Comparison of ENCODE assay signal across 38 cellular contexts in the genomic region with DNA sequence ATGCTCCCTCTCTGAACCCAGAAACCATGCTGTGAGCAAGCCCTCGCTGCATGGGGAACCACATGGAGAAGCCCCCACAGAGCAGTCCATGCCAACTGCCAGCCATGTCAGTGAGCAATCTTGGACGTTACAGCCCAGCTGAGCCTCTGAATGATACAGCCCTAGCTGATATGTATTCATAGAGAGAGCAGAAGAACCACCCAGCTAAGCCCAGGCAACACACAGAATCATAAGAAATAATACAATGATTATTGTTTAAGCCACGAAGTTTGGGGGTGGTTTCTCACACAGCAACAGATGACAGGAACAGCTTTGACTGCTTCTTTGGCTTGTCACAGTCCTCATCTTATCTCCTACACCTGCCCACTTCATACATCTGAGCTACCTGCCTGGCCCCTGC. TPM values are rescaled to one million over a fixed set of nuclear protein-coding genes. Genes with fewer than 3 reads are reported as not detected.
DNase-seq lines count a peak whose midpoint lies in the region; ATAC-seq, FAIRE-seq and TF ChIP-seq lines count a peak whose summit lies in the region.
"Had no signal": no experiment of that assay in that cellular context is flagged by ENCODE, and none has a peak within 500 bp of the region (broad histone marks: within the 10 kb centered on the region; RNA-seq: fewer than 3 reads in every experiment).

No MANE protein-coding gene starts in this region.

- H3K9ac ChIP-seq in HepG2 (ENCODE audit: insufficient read depth, low read depth, low read length), result no peak overlapping the region
- no peak overlapping the region for H3K9ac ChIP-seq in trophoblast cell (ENCODE audit: low read length)
- H3K9ac ChIP-seq: BLaER1; BLaER1 treated with 17β-estradiol and CSF1 and Interleukin-3, amounts not matched to agents 10 nM and 100 nM had no signal

- H3K9me3 Mint-ChIP-seq in GM23338, result peaks cover 17% of the 10 kb centered on the region
- H3K9me3 Mint-ChIP-seq in activated CD4-positive, alpha-beta T cell treated with anti-CD3 and anti-CD28 coated beads, Interleukin-2, amount 10 ng/mL, durations not matched to agents 7 days and 5 days, result peaks cover 28% of the 10 kb centered on the region

- WGBS in HepG2 (ENCODE audit: low lambda C conversion rate), result 15% methylated on average over 3 of the region's 3 CpGs
- 50% methylated on average over 2 of the region's 3 CpGs for WGBS in right lobe of liver (ENCODE audit: insufficient coverage, low coverage, low lambda C conversion rate, missing lambda C conversion rate)
- no CpG with 5 or more reads among the region's 3 CpGs for WGBS in trophoblast cell (ENCODE audit: extremely low coverage, insufficient coverage, insufficient read length)
- WGBS in heart left ventricle, 4 donors, result 60 to 76% (median 71%) methylated on average over 3 of the region's 3 CpGs
- 91 to 92% methylated on average over 3 of the region's 3 CpGs for WGBS in aorta, 2 donors

- peaks cover 5% of the 10 kb centered on the region; the same call in 2 of the 3 replicates for H3K4me1 Mint-ChIP-seq in GM23338
- H3K4me1 Mint-ChIP-seq in activated CD4-positive, alpha-beta T cell treated with anti-CD3 and anti-CD28 coated beads, Interleukin-2, amount 10 ng/mL, durations not matched to agents 7 days and 5 days, result peaks cover 3% of the 10 kb centered on the region
- H3K4me1 Mint-ChIP-seq: CD14-positive monocyte had no signal

- H3K9me2 ChIP-seq in GM23338 (ENCODE audit: insufficient read depth), result no peaks in the 10 kb centered on the region

- H3K14ac ChIP-seq in trophoblast cell (ENCODE audit: low read length), result no peak overlapping the region

- no peaks in the 10 kb centered on the region for H4K20me1 ChIP-seq in HepG2 (ENCODE audit: insufficient read depth, low read length)
- no peaks in the 10 kb centered on the region for H4K20me1 ChIP-seq in GM23338 (replicated peaks; ENCODE audit: insufficient read depth)
- H4K20me1 ChIP-seq: BLaER1; BLaER1 treated with 17β-estradiol and CSF1 and Interleukin-3, amounts not matched to agents 10 nM and 100 nM had no signal

- no TSS peak for BruUV-seq in HepG2 (replicated peaks; lab: Mats Ljungman, UMichigan)

- no peaks in the 10 kb centered on the region for H3K79me1 ChIP-seq in trophoblast cell (ENCODE audit: low read length)

- H3K79me2 ChIP-seq in HepG2 (ENCODE audit: insufficient read depth, low read length) (no peaks in the 10 kb centered on the region), GM23338 (replicated peaks; ENCODE audit: insufficient read depth) (no peaks in the 10 kb centered on the region), trophoblast cell (ENCODE audit: control insufficient read depth, insufficient read depth, low read length, poor library complexity) (no peaks in the 10 kb centered on the region)

- H3K27me3 Mint-ChIP-seq in GM23338 (ENCODE audit: insufficient read depth, low read depth, poor library complexity), result peaks cover 6% of the 10 kb centered on the region
- H3K27me3 Mint-ChIP-seq in activated CD4-positive, alpha-beta T cell treated with anti-CD3 and anti-CD28 coated beads, Interleukin-2, amount 10 ng/mL, durations not matched to agents 7 days and 5 days, result no peaks in the 10 kb centered on the region
- H3K27me3 Mint-ChIP-seq: CD4-positive, alpha-beta T cell; CD4-positive, CD25-positive, alpha-beta regulatory T cell had no signal

- no peak overlapping the region for H4K12ac ChIP-seq in trophoblast cell (ENCODE audit: low read depth, low read length)

- H2AFZ ChIP-seq in HepG2 (ENCODE audit: low read length) (no peak overlapping the region), GM23338 (no peak overlapping the region), trophoblast cell (ENCODE audit: insufficient read depth, low read length, poor library complexity) (no peak overlapping the region)

- H3K27me3 ChIP-seq in HepG2 (ENCODE audit: control insufficient read depth in 1 of 2, insufficient read depth in 2 of 2, low read length in 2 of 2), result peaks cover 0 to 8% of the 10 kb centered on the region in 2 experiments; a peak in 2 of 5 replicates
- no peaks in the 10 kb centered on the region for H3K27me3 ChIP-seq in right lobe of liver
- H3K27me3 ChIP-seq in GM23338 (ENCODE audit: insufficient read depth), result no peaks in the 10 kb centered on the region
- no peaks in the 10 kb centered on the region for H3K27me3 ChIP-seq in trophoblast cell (ENCODE audit: insufficient read depth, low read length)
- H3K27me3 ChIP-seq in heart left ventricle, result no peaks in the 10 kb centered on the region
- H3K27me3 ChIP-seq in aorta (ENCODE audit: control insufficient read depth in 1 of 2, insufficient read depth in 2 of 2, low read length in 1 of 2), result no peaks in the 10 kb centered on the region
- H3K27me3 ChIP-seq: BE2C, BLaER1 had no signal

- H3K4me3 ChIP-seq in HepG2 (replicated peaks in 1 of 3; ENCODE audit: insufficient read depth in 1 of 3, low read depth in 2 of 3, low read length in 3 of 3) (no peak overlapping the region), right lobe of liver (no peak overlapping the region), GM23338 (no peak overlapping the region), trophoblast cell (ENCODE audit: low read depth, low read length) (peak overlapping the region; percentile 36), heart left ventricle (no peak overlapping the region), aorta (ENCODE audit: low read length in 2 of 2) (no peak overlapping the region)
- H3K4me3 ChIP-seq: A549; BLaER1; BLaER1 treated with 17β-estradiol and CSF1 and Interleukin-3, amounts not matched to agents 10 nM and 100 nM had no signal

- H3F3A ChIP-seq in GM23338 (replicated peaks; ENCODE audit: low read depth), result no peaks in the 10 kb centered on the region

- no peak overlapping the region for H3K4ac ChIP-seq in trophoblast cell (ENCODE audit: low read depth, low read length)

- no peak overlapping the region for H4K91ac ChIP-seq in trophoblast cell (ENCODE audit: low read depth, low read length)

- peaks cover 10% of the 10 kb centered on the region for H3K4me1 ChIP-seq in HepG2 (ENCODE audit: insufficient read depth, low read length)
- no peaks in the 10 kb centered on the region for H3K4me1 ChIP-seq in right lobe of liver
- H3K4me1 ChIP-seq in GM23338 (ENCODE audit: insufficient read depth), result no peaks in the 10 kb centered on the region
- no peaks in the 10 kb centered on the region for H3K4me1 ChIP-seq in trophoblast cell (ENCODE audit: control insufficient read depth in 1 of 2, insufficient read depth in 2 of 2, low read length in 2 of 2)
- no peaks in the 10 kb centered on the region for H3K4me1 ChIP-seq in heart left ventricle
- H3K4me1 ChIP-seq in aorta (ENCODE audit: control insufficient read depth in 1 of 2, insufficient read depth in 2 of 2, low read length in 2 of 2), result no peaks in the 10 kb centered on the region
- H3K4me1 ChIP-seq: A549, BE2C, Caco-2 had no signal

- H3K36me3 ChIP-seq in HepG2 (replicated peaks in 1 of 2; ENCODE audit: control insufficient read depth in 1 of 2, insufficient read depth in 2 of 2, low read length in 2 of 2) (no peaks in the 10 kb centered on the region), right lobe of liver (no peaks in the 10 kb centered on the region), GM23338 (ENCODE audit: insufficient read depth) (0 out of 2 replicates have a peak, but pooled peaks cover 3% of the 10 kb centered on the region), trophoblast cell (ENCODE audit: control insufficient read depth in 1 of 2, insufficient read depth in 2 of 2, low read length in 2 of 2) (no peaks in the 10 kb centered on the region), heart left ventricle (no peaks in the 10 kb centered on the region), aorta (ENCODE audit: control insufficient read depth in 1 of 2, insufficient read depth in 2 of 2, low read length in 1 of 2) (no peaks in the 10 kb centered on the region)
- H3K36me3 ChIP-seq: BE2C, BLaER1 had no signal

- FAIRE-seq in HepG2 (lab: Jason Lieb, UNC), result no peak
- peak; percentile 17 for FAIRE-seq in urothelium cell line (lab: Jason Lieb, UNC)
- FAIRE-seq: A204.1, A549, D721Med had no signal

- peaks cover 12% of the 10 kb centered on the region; the same call in 1 of the 2 replicates for H3K9me3 ChIP-seq in HepG2 (ENCODE audit: low read length)
- H3K9me3 ChIP-seq in right lobe of liver, result no peaks in the 10 kb centered on the region
- H3K9me3 ChIP-seq in trophoblast cell (ENCODE audit: insufficient read depth, low read depth, low read length), result peaks cover 2% of the 10 kb centered on the region
- H3K9me3 ChIP-seq in heart left ventricle, result peaks cover 0 to 25% (median under 1%) of the 10 kb centered on the region in 12 donors
- H3K9me3 ChIP-seq in aorta (ENCODE audit: control insufficient read depth, low read length), result peaks cover 5% of the 10 kb centered on the region
- H3K9me3 ChIP-seq: BE2C had no signal

- no peak for TF ChIP-seq POLR2A in HepG2 (IDR thresholded peaks at IDR 0.05; ENCODE audit: insufficient read depth in 1 of 2, low read depth in 2 of 2, low read length in 2 of 2)
- TF ChIP-seq POLR2A in right lobe of liver (IDR thresholded peaks at IDR 0.05), result no peak
- TF ChIP-seq POLR2A in heart left ventricle (IDR thresholded peaks at IDR 0.05), result no peak

- H2AK5ac ChIP-seq in trophoblast cell (ENCODE audit: low read length), result no peak overlapping the region

- H3K27ac Mint-ChIP-seq in GM23338, result no peak overlapping the region
- no peak overlapping the region for H3K27ac Mint-ChIP-seq in activated CD4-positive, alpha-beta T cell treated with anti-CD3 and anti-CD28 coated beads, Interleukin-2, amount 10 ng/mL, durations not matched to agents 7 days and 5 days
- H3K27ac Mint-ChIP-seq: B cell; CD14-positive monocyte; CD4-positive, alpha-beta memory T cell; CD4-positive, alpha-beta T cell; CD4-positive, CD25-positive, alpha-beta regulatory T cell; CD8-positive, alpha-beta T cell had no signal

- intact Hi-C loops in HepG2 (cut with micrococcal nuclease; ENCODE audit: unreplicated experiment) (no loop called here), right lobe of liver (cut with DNase I) (no loop called here), heart left ventricle (cut with DNase I) (no loop called here), aorta (cut with DNase I) (no loop called here)

- H4K8ac ChIP-seq in trophoblast cell (ENCODE audit: low read depth, low read length), result no peak overlapping the region

- H2BK5ac ChIP-seq in trophoblast cell (ENCODE audit: low read depth, low read length, poor library complexity), result no peak overlapping the region

- ATAC-seq in HepG2 (no peak), right lobe of liver (no peak), GM23338 (no peak), heart left ventricle (no peak), aorta (ENCODE audit: low FRiP score) (no peak)
- ATAC-seq: A549; CD8-positive, alpha-beta T cell had no signal

- H3K18ac ChIP-seq in trophoblast cell (ENCODE audit: low read length), result no peak overlapping the region

- POLR2A ChIA-PET in HepG2 (lab: Yijun Ruan, JAX), result no interaction called here
- POLR2A ChIA-PET in activated CD4-positive, alpha-beta T cell treated with anti-CD3 and anti-CD28 coated beads, Interleukin-2, amount 10 ng/mL, durations not matched to agents 7 days and 5 days (lab: Charles Lee), result no interaction called here

- no peak for TF ChIP-seq EP300 in HepG2 (IDR thresholded peaks at IDR 0.05; ENCODE audit: low read depth in 2 of 2, low read length in 2 of 2)
- TF ChIP-seq EP300 in HepG2 (CRISPR knock-in tag; IDR thresholded peaks at IDR 0.05; ENCODE audit: borderline replicate concordance), result no peak

- no peak for TF ChIP-seq RAD21 in HepG2 (CRISPR knock-in tag; IDR thresholded peaks at IDR 0.05)

- H3K36me3 Mint-ChIP-seq in GM23338 (ENCODE audit: low read depth), result no peaks in the 10 kb centered on the region; the same call in 2 of the 3 replicates
- peaks cover 15% of the 10 kb centered on the region for H3K36me3 Mint-ChIP-seq in activated CD4-positive, alpha-beta T cell treated with anti-CD3 and anti-CD28 coated beads, Interleukin-2, amount 10 ng/mL, durations not matched to agents 7 days and 5 days (ENCODE audit: low read depth)
- H3K36me3 Mint-ChIP-seq: CD14-positive monocyte had no signal

- H3K4me3 Mint-ChIP-seq in GM23338, result no peak overlapping the region
- H3K4me3 Mint-ChIP-seq in activated CD4-positive, alpha-beta T cell treated with anti-CD3 and anti-CD28 coated beads, Interleukin-2, amount 10 ng/mL, durations not matched to agents 7 days and 5 days, result no peak overlapping the region
- H3K4me3 Mint-ChIP-seq: B cell; CD14-positive monocyte; CD4-positive, alpha-beta memory T cell; CD4-positive, alpha-beta T cell; CD4-positive, CD25-positive, alpha-beta regulatory T cell; CD8-positive, alpha-beta memory T cell; CD8-positive, alpha-beta T cell had no signal

- in situ Hi-C loops in HepG2 (cut with HindIII; ENCODE audit: extremely low pct_ligation_motif_present, low pct_unique_long_range_greater_than_20kb), result no loop called here

- H3K23ac ChIP-seq in trophoblast cell (ENCODE audit: low read length), result no peak overlapping the region

- H2BK12ac ChIP-seq in trophoblast cell (ENCODE audit: low read length), result no peak overlapping the region

- H3K27ac ChIP-seq in HepG2 (ENCODE audit: extremely low read length, insufficient read depth, low read length) (no peak overlapping the region), right lobe of liver (no peak overlapping the region), GM23338 (ENCODE audit: low read depth) (no peak overlapping the region), trophoblast cell (ENCODE audit: low read depth, low read length) (no peak overlapping the region), heart left ventricle (no peak overlapping the region), aorta (ENCODE audit: low read depth in 1 of 2, low read length in 2 of 2) (no peak overlapping the region)
- H3K27ac ChIP-seq: 22Rv1; A549; BLaER1; BLaER1 treated with 17β-estradiol and CSF1 and Interleukin-3, amounts not matched to agents 10 nM and 100 nM; C4-2B had no signal

- no peak for DNase-seq in HepG2 (ENCODE audit: low spot score)
- DNase-seq in right lobe of liver, result no peak
- DNase-seq in GM23338 (ENCODE audit: low spot score), result no peak
- DNase-seq in trophoblast cell, result no peak
- DNase-seq in urothelium cell line (ENCODE audit: low spot score), result no peak
- DNase-seq in heart left ventricle, result no peak
- DNase-seq in activated CD4-positive, alpha-beta T cell treated with anti-CD3 and anti-CD28 coated beads, Interleukin-2, amount 10 ng/mL, durations not matched to agents 7 days and 5 days, result no peak
- no peak for DNase-seq in aorta
- DNase-seq: 8988T; ACHN; AML-193; BE2C; C1 segment of cervical spinal cord; Caco-2; Calu3; CD4-positive, alpha-beta memory T cell; CD4-positive, alpha-beta T cell; CD4-positive, CD25-positive, alpha-beta regulatory T cell; CD8-positive, alpha-beta memory T cell; CD8-positive, alpha-beta T cell; COR-L47; DMS 273 treated with DMSO at 0.1 percent for 48 hours; DMS153; DMS53; DMS79; DMS79 treated with DMSO at 0.1 percent for 48 hours; DND-41; EL had no signal

- H2BK120ac ChIP-seq in trophoblast cell (ENCODE audit: insufficient read depth, low read length, poor library complexity), result no peak overlapping the region

- no peak for TF ChIP-seq CTCF in HepG2 (CRISPR knock-in tag; IDR thresholded peaks at IDR 0.05)
- TF ChIP-seq CTCF in right lobe of liver (IDR thresholded peaks at IDR 0.05), result no peak
- TF ChIP-seq CTCF in GM23338 (conservative IDR thresholded peaks at IDR 0.05; ENCODE audit: low read depth in 2 of 2), result no peak
- TF ChIP-seq CTCF in heart left ventricle (IDR thresholded peaks at IDR 0.05), result no peak

- no peak overlapping the region for H3K4me2 ChIP-seq in HepG2 (ENCODE audit: low read depth, low read length)
- H3K4me2 ChIP-seq in GM23338, result no peak overlapping the region
- H3K4me2 ChIP-seq in trophoblast cell (ENCODE audit: low read length), result no peak overlapping the region
- H3K4me2 ChIP-seq: A549; BLaER1; BLaER1 treated with 17β-estradiol and CSF1 and Interleukin-3, amounts not matched to agents 10 nM and 100 nM had no signal

- CTCF ChIA-PET in HepG2 (lab: Yijun Ruan, JAX; ENCODE audit: low intra/inter-chr PET ratio, low total read pairs), result no interaction called here
- CTCF ChIA-PET in activated CD4-positive, alpha-beta T cell treated with anti-CD3 and anti-CD28 coated beads, Interleukin-2, amount 10 ng/mL, durations not matched to agents 7 days and 5 days (lab: Charles Lee), result interaction anchor here (0.7 to 2.2 kb wide), 4 partner anchors 10 to 350 kb away, joined by 3 to 8 read pairs (median 4); no protein-coding TSS in a partner anchor

RNA-seq across cellular contexts. Expression of a gene that starts 32.5 kb away (rescaled TPM):
- total RNA-seq in HepG2 (2016; rRNA removed; fragmentation: Illumina TruSeq; extraction: Trizol), result not detected in 2 replicates
- total RNA-seq in HepG2 (2016; cell fraction: cytosol; rRNA removed; fragmentation: Illumina TruSeq; extraction: Trizol; ENCODE audit: low read depth), result not detected in 2 replicates
- not detected in 2 replicates for total RNA-seq in HepG2 (2016; cell fraction: insoluble cytoplasmic fraction; rRNA removed; fragmentation: Illumina TruSeq; extraction: Trizol)
- not detected in 2 replicates for total RNA-seq in HepG2 (2016; cell fraction: membrane; rRNA removed; fragmentation: Illumina TruSeq; extraction: Trizol)
- not detected in 2 replicates for total RNA-seq in HepG2 (2016; cell fraction: nucleus; rRNA removed; fragmentation: Illumina TruSeq; extraction: Trizol)
- 0.04 and 0.05 TPM in 2 replicates for polyA plus RNA-seq in HepG2 (2011; rRNA removed)
- polyA plus RNA-seq in HepG2 (2011; cell fraction: cytosol; rRNA removed), result 0.05 and 0.07 TPM in 2 replicates
- 0.12 and 0.40 TPM in 2 replicates for polyA plus RNA-seq in HepG2 (2011; cell fraction: nucleus; rRNA removed)
- polyA plus RNA-seq in HepG2 (2012), result 0.13 and 0.21 TPM in 2 replicates
- not detected in 2 replicates for polyA plus RNA-seq in HepG2 (2016; cell fraction: cytosol; fragmentation: Illumina TruSeq; extraction: Trizol; ENCODE audit: low read depth)
- polyA plus RNA-seq in HepG2 (2016; cell fraction: insoluble cytoplasmic fraction; fragmentation: Illumina TruSeq; extraction: Trizol; ENCODE audit: low read depth), result not detected in 2 replicates
- polyA plus RNA-seq in HepG2 (2016; cell fraction: membrane; fragmentation: Illumina TruSeq; extraction: Trizol; ENCODE audit: low read depth), result not detected in 2 replicates
- polyA plus RNA-seq in HepG2 (2016; cell fraction: nucleus; fragmentation: Illumina TruSeq; extraction: Trizol; ENCODE audit: insufficient read depth, low read depth), result not detected in 2 replicates
- polyA minus RNA-seq in HepG2 (2011; rRNA and poly(A)+ RNA removed; ENCODE audit: low replicate concordance), result 0.26 TPM in 1 of 2 replicates, not detected in the other
- not detected in 2 replicates for polyA minus RNA-seq in HepG2 (2011; cell fraction: cytosol; rRNA and poly(A)+ RNA removed)
- 0.13 TPM in 1 of 2 replicates, not detected in the other for polyA minus RNA-seq in HepG2 (2011; cell fraction: nucleus; rRNA and poly(A)+ RNA removed)
- total RNA-seq in right lobe of liver, result under 1 TPM; 0.37 to 0.90 (median 0.50) TPM
- 29.0 and 32.9 TPM in 2 replicates for total RNA-seq in GM23338 (2014; rRNA removed; shearing (Covaris generic))
- polyA plus RNA-seq in GM23338 (2016; fragmentation: Nextera tagmentation; extraction: Ambion mirVana), result 17.7 and 19.0 TPM in 2 replicates
- 2.4 and 2.7 TPM in 2 replicates for polyA plus RNA-seq in trophoblast cell (2013)
- 1 to 10 TPM in 2 of 9 donors, under 1 TPM in 5, not detected in 2; 0.15 to 3.2 (median 0.87) TPM for total RNA-seq in heart left ventricle
- polyA plus RNA-seq in heart left ventricle, result under 1 TPM; 0.15 to 0.32 TPM
- 100 to 1,000 TPM; 160 to 167 TPM for total RNA-seq in activated CD4-positive, alpha-beta T cell treated with anti-CD3 and anti-CD28 coated beads, Interleukin-2, amount 10 ng/mL, durations not matched to agents 7 days and 5 days
- 1 to 10 TPM; 1.8 to 1.9 TPM for total RNA-seq in aorta
- polyA plus RNA-seq in aorta, result 1 to 10 TPM in 1 of 2 donors, under 1 TPM in 1; 0.18 to 1.3 TPM
- polyA plus RNA-seq: BJ had no signal
